ENCODE assay signal across 16 cellular contexts in genomic region chr11:67387074-67387473, GRCh38. TPM values are rescaled to one million over a fixed set of nuclear protein-coding genes. Genes with fewer than 3 reads are reported as not detected.
DNase-seq lines count a peak whose midpoint lies in the region; ATAC-seq and TF ChIP-seq lines count a peak whose summit lies in the region.
"Had no signal": no experiment of that assay in that cellular context is flagged by ENCODE, and none has a peak within 500 bp of the region (broad histone marks: within the 10 kb centered on the region; RNA-seq: fewer than 3 reads in every experiment).

No MANE protein-coding gene starts in this region.

- no peaks in the 10 kb centered on the region for H3F3A ChIP-seq in smooth muscle cell (ENCODE audit: low read depth)

- peaks cover 4% of the 10 kb centered on the region for H3K27me3 Mint-ChIP-seq in dendritic cell treated with granulocyte-macrophage colony-stimulating factor and Interleukin-4, amounts not matched to agents 40 ng/mL and 50 ng/mL, for 4 days

- H3K9me3 ChIP-seq in ES-I3 (ENCODE audit: control insufficient read depth, insufficient read depth, low read length) (no peaks in the 10 kb centered on the region), NT2/D1 (ENCODE audit: insufficient read depth, low read length) (no peaks in the 10 kb centered on the region), smooth muscle cell (replicated peaks; ENCODE audit: low read depth) (no peaks in the 10 kb centered on the region), transverse colon (no peaks in the 10 kb centered on the region)
- H3K9me3 ChIP-seq: BLaER1 treated with 17β-estradiol and CSF1 and Interleukin-3, amounts not matched to agents 10 nM and 100 nM had no signal

- TF ChIP-seq EP300 in transverse colon (IDR thresholded peaks at IDR 0.05; ENCODE audit: low read depth): no peak

- no peak overlapping the region for H2AFZ ChIP-seq in smooth muscle cell (ENCODE audit: low read depth)

- no peak overlapping the region for H3K4me3 Mint-ChIP-seq in dendritic cell treated with granulocyte-macrophage colony-stimulating factor and Interleukin-4, amounts not matched to agents 40 ng/mL and 50 ng/mL, for 4 days

- peaks cover 47% of the 10 kb centered on the region for H3K4me1 Mint-ChIP-seq in dendritic cell treated with granulocyte-macrophage colony-stimulating factor and Interleukin-4, amounts not matched to agents 40 ng/mL and 50 ng/mL, for 4 days (ENCODE audit: low read depth)

- no peak for TF ChIP-seq POLR2A in transverse colon (IDR thresholded peaks at IDR 0.05)

- H3K36me3 ChIP-seq in ES-I3 (ENCODE audit: insufficient read depth, low read length): no peaks in the 10 kb centered on the region
- H3K36me3 ChIP-seq in NT2/D1 (ENCODE audit: insufficient read depth, insufficient read length, low read length): peaks cover 5% of the 10 kb centered on the region
- H3K36me3 ChIP-seq in smooth muscle cell (ENCODE audit: low read depth): no peaks in the 10 kb centered on the region
- H3K36me3 ChIP-seq in transverse colon: no peaks in the 10 kb centered on the region
- H3K36me3 ChIP-seq: BLaER1 treated with 17β-estradiol and CSF1 and Interleukin-3, amounts not matched to agents 10 nM and 100 nM had no signal

- in situ Hi-C loops in transverse colon (cut with MboI; ENCODE audit: low pct_ligation_motif_present in 1 of 4, low pct_unique_long_range_greater_than_20kb in 1 of 4, low sequenced_read_pairs in 3 of 4): loop anchor here in 1 of 4 donors (25.0 kb wide), 1 partner anchor 125 kb away; the partner anchor contains the start of gene GRK2

- peak overlapping the region; percentile 9 for H3K4me2 ChIP-seq in smooth muscle cell

- H3K4me3 ChIP-seq in NT2/D1 (ENCODE audit: insufficient read length, low read depth): no peak overlapping the region
- H3K4me3 ChIP-seq in smooth muscle cell: no peak overlapping the region
- no peak overlapping the region for H3K4me3 ChIP-seq in transverse colon
- H3K4me3 ChIP-seq: BLaER1 treated with 17β-estradiol and CSF1 and Interleukin-3, amounts not matched to agents 10 nM and 100 nM had no signal

- ATAC-seq in activated CD4-positive, CD25-positive, alpha-beta regulatory T cell treated with anti-CD3 and anti-CD28 coated beads, Interleukin-2, amount 50 U/mL, for 24 hours: no peak

- H3K36me3 Mint-ChIP-seq in dendritic cell treated with granulocyte-macrophage colony-stimulating factor and Interleukin-4, amounts not matched to agents 40 ng/mL and 50 ng/mL, for 4 days (ENCODE audit: low read depth): peaks cover 10% of the 10 kb centered on the region

- H3K27ac Mint-ChIP-seq in dendritic cell treated with granulocyte-macrophage colony-stimulating factor and Interleukin-4, amounts not matched to agents 40 ng/mL and 50 ng/mL, for 4 days: peak overlapping the region; percentile 12

- WGBS in smooth muscle cell (ENCODE audit: low lambda C conversion rate): 21% methylated on average over 9 of the region's 9 CpGs
- WGBS in transverse colon (ENCODE audit: low coverage in 1 of 2), 2 donors: 55 to 58% methylated on average over 7 to 9 of the region's 9 CpGs

- no peaks in the 10 kb centered on the region for H3K9me3 Mint-ChIP-seq in dendritic cell treated with granulocyte-macrophage colony-stimulating factor and Interleukin-4, amounts not matched to agents 40 ng/mL and 50 ng/mL, for 4 days

- no peaks in the 10 kb centered on the region for H4K20me1 ChIP-seq in smooth muscle cell (ENCODE audit: low read depth)

- peak overlapping the region; percentile 30; the same call in 1 of the 2 replicates for H3K9ac ChIP-seq in ES-I3 (ENCODE audit: low read depth, low read length)
- H3K9ac ChIP-seq in NT2/D1 (ENCODE audit: insufficient read length, low read depth): peak overlapping the region; percentile 54
- H3K9ac ChIP-seq in smooth muscle cell (ENCODE audit: low read depth): no peak overlapping the region

- H3K4me1 ChIP-seq in ES-I3 (ENCODE audit: insufficient read depth, low read length): peaks cover 10% of the 10 kb centered on the region; the same call in 1 of the 2 replicates
- H3K4me1 ChIP-seq in NT2/D1 (ENCODE audit: insufficient read depth, insufficient read length): peaks cover 29% of the 10 kb centered on the region
- H3K4me1 ChIP-seq in smooth muscle cell (ENCODE audit: low read depth): no peaks in the 10 kb centered on the region
- H3K4me1 ChIP-seq in transverse colon: peaks cover 10 to 28% (median 18%) of the 10 kb centered on the region in 4 donors

- no peak for DNase-seq in NT2/D1 (ENCODE audit: low read depth, low spot score)
- DNase-seq in smooth muscle cell (lab: John Stamatoyannopoulos, UW; ENCODE audit: unreplicated experiment): no peak
- DNase-seq in NCI-H2107 (lab: John Stamatoyannopoulos, UW): no peak
- no peak for DNase-seq in transverse colon
- DNase-seq: NCI-H1092 treated with DMSO at 0.1 percent for 48 hours, NCI-H1694 treated with DMSO at 0.1 percent for 48 hours, NCI-H446, SIG-M5 had no signal

- TF ChIP-seq CTCF in smooth muscle cell (IDR thresholded peaks at IDR 0.05; ENCODE audit: borderline replicate concordance, insufficient read depth, poor library complexity, severe bottlenecking): no peak
- TF ChIP-seq CTCF in transverse colon (IDR thresholded peaks at IDR 0.05): no peak

- H3K27me3 ChIP-seq in NT2/D1 (ENCODE audit: insufficient read depth, insufficient read length): peaks cover 6% of the 10 kb centered on the region
- H3K27me3 ChIP-seq in smooth muscle cell (ENCODE audit: low read depth): no peaks in the 10 kb centered on the region
- H3K27me3 ChIP-seq in transverse colon: no peaks in the 10 kb centered on the region
- H3K27me3 ChIP-seq: BLaER1 treated with 17β-estradiol and CSF1 and Interleukin-3, amounts not matched to agents 10 nM and 100 nM had no signal

- intact Hi-C loops in dendritic cell treated with granulocyte-macrophage colony-stimulating factor and Interleukin-4, amounts not matched to agents 40 ng/mL and 50 ng/mL, for 4 days (cut with micrococcal nuclease): loop anchor here (10.0 kb wide), 2 partner anchors 52 to 122 kb away; partner anchors contain the start of gene GRK2
- intact Hi-C loops in transverse colon (cut with DNase I; ENCODE audit: low total_unique reads): no loop called here

- H3K27ac ChIP-seq in smooth muscle cell (ENCODE audit: low read depth) (peak overlapping the region; percentile 10), transverse colon (no peak overlapping the region)
- H3K27ac ChIP-seq: BLaER1 treated with 17β-estradiol and CSF1 and Interleukin-3, amounts not matched to agents 10 nM and 100 nM had no signal

- H3K79me2 ChIP-seq in smooth muscle cell (ENCODE audit: low read depth): no peaks in the 10 kb centered on the region

RNA-seq across cellular contexts. Expression of gene RAD9A, which starts 4.7 kb away (rescaled TPM):
- total RNA-seq in smooth muscle cell (17.3 and 19.5 TPM in 2 replicates), transverse colon (100 to 1,000 TPM in 2 of 4 donors, 10 to 100 TPM in 2; 37.8 to 470 (median 95.3) TPM)
- 20.3 and 21.4 TPM in 2 replicates for polyA plus RNA-seq in smooth muscle cell

RNA-seq across cellular contexts. Expression of gene CLCF1, which starts 13.7 kb away (rescaled TPM):
- total RNA-seq in smooth muscle cell: 7.3 and 12.2 TPM in 2 replicates
- polyA plus RNA-seq in smooth muscle cell: 4.6 and 6.2 TPM in 2 replicates
- 10 to 100 TPM in 1 of 4 donors, 1 to 10 TPM in 3; 1.8 to 46.4 (median 5.8) TPM for total RNA-seq in transverse colon

RNA-seq across cellular contexts. Expression of gene PPP1CA, which starts 14.6 kb away (rescaled TPM):
- total RNA-seq in smooth muscle cell (99.3 and 123 TPM in 2 replicates), transverse colon (100 to 1,000 TPM in 3 of 4 donors, 10 to 100 TPM in 1; 83.0 to 251 (median 163) TPM)
- 210 and 220 TPM in 2 replicates for polyA plus RNA-seq in smooth muscle cell

RNA-seq across cellular contexts. Expression of gene TBC1D10C, which starts 16.8 kb away (rescaled TPM):
- total RNA-seq in smooth muscle cell: not detected in 2 replicates
- 0.32 TPM in 1 of 2 replicates, not detected in the other for polyA plus RNA-seq in smooth muscle cell
- total RNA-seq in transverse colon: 10 to 100 TPM in 2 of 4 donors, 1 to 10 TPM in 2; 1.2 to 17.2 (median 7.4) TPM
- total RNA-seq: M059J had no signal
- polyA plus RNA-seq: AG04450 had no signal

RNA-seq across cellular contexts. Expression of gene CARNS1, which starts 28.4 kb away (rescaled TPM):
- total RNA-seq in smooth muscle cell (0.36 and 0.85 TPM in 2 replicates), transverse colon (1 to 10 TPM in 1 of 4 donors, under 1 TPM in 3; 0.27 to 4.4 (median 0.43) TPM)
- 1.7 and 3.6 TPM in 2 replicates for polyA plus RNA-seq in smooth muscle cell
- total RNA-seq: G401, HT1080 had no signal
